In genomic region chr18:48040457-48041110, GRCh38 we compare ENCODE assay signal across 23 cellular contexts.
"Had no signal": no experiment of that assay in that cellular context is flagged by ENCODE, and none has a peak within 500 bp of the region (broad histone marks: within the 10 kb centered on the region; RNA-seq: fewer than 3 reads in every experiment).

No MANE protein-coding gene starts in this region.

- H3K4me3 Mint-ChIP-seq: IgD-negative memory B cell had no signal

- H3K36me3 Mint-ChIP-seq: IgD-negative memory B cell had no signal

- ATAC-seq: K562 had no signal

- H3K27ac Mint-ChIP-seq: IgD-negative memory B cell had no signal

- H3K27me3 Mint-ChIP-seq: IgD-negative memory B cell had no signal

- H3K4me1 ChIP-seq: SJSA1 had no signal

- H3K4me3 ChIP-seq: K562, SJSA1, SK-N-MC had no signal

- FAIRE-seq: K562, RCC 7860 had no signal

- H3K4me1 Mint-ChIP-seq: IgD-negative memory B cell had no signal

- H3K36me3 ChIP-seq: SJSA1 had no signal

- H3K27ac ChIP-seq: KMS-11, SJSA1, SK-N-MC had no signal

- H3K9ac ChIP-seq: KMS-11 had no signal

- H3K4me2 ChIP-seq: KMS-11 had no signal

- DNase-seq: Kasumi-1, MM.1S, NCI-H1092 treated with DMSO at 0.1 percent for 48 hours, NCI-H1436, NCI-H187, NCI-H2029, NCI-H2081 treated with DMSO at 0.1 percent for 48 hours, NCI-H2171, NCI-H226, NCI-H446, NCI-H510A, NCI-H524 treated with DMSO at 0.1 percent for 48 hours, NCI-H69, NCI-H774, Right ventricle myocardium superior, RPMI8226, SIG-M5 had no signal
